ENCODE assay signal across 28 cellular contexts in the genomic region with DNA sequence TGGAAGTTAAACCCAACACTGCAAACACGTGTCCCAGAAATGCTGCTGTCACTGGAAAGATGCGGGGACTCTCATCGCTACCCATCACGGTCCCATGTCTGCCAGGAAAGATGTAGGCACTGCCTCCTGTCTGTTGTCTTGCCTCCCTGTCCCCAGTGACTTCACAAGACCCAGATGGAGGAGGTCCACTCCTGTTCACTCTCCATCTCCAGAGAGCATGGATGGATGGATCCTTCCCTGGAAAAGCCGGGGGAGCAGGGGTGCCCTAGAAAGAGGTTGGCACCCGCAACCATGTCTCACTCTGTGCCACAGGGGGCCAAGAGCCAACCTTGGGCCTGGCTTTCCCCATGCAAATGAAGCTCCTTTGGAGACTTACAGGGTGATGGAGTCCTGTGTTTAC.
"Had no signal": no experiment of that assay in that cellular context is flagged by ENCODE, and none has a peak within 500 bp of the region (broad histone marks: within the 10 kb centered on the region; RNA-seq: fewer than 3 reads in every experiment).

No MANE protein-coding gene starts in this region.

- H3K9me3 ChIP-seq: SJSA1, SK-N-SH had no signal

- H3K27me3 ChIP-seq: brain microvascular endothelial cell, SJSA1 had no signal

- H3K4me1 ChIP-seq: SJSA1 had no signal

- H3K27ac ChIP-seq: brain microvascular endothelial cell, KMS-11, SJSA1 had no signal

- H3K27me3 Mint-ChIP-seq: activated CD4-positive, alpha-beta T cell treated with anti-CD3 and anti-CD28 coated beads, Interleukin-2, amount 10 ng/mL, durations not matched to agents 24 days and 14 days; activated CD8-positive, alpha-beta T cell treated with anti-CD3 and anti-CD28 coated beads for 36 hours; activated naive CD8-positive, alpha-beta T cell treated with anti-CD3 and anti-CD28 coated beads for 36 hours had no signal

- ATAC-seq: activated CD8-positive, alpha-beta T cell treated with anti-CD3 and anti-CD28 coated beads for 36 hours; activated T-cell treated with anti-CD3 and anti-CD28 coated beads, Interleukin-2, amount 50 U/mL, for 4 hours; Panc1 had no signal

- H3K9me3 Mint-ChIP-seq: activated CD4-positive, alpha-beta T cell treated with anti-CD3 and anti-CD28 coated beads, Interleukin-2, amount 10 ng/mL, durations not matched to agents 24 days and 14 days; activated CD8-positive, alpha-beta T cell treated with anti-CD3 and anti-CD28 coated beads for 36 hours; activated naive CD8-positive, alpha-beta T cell treated with anti-CD3 and anti-CD28 coated beads for 36 hours; activated T-cell treated with anti-CD3 and anti-CD28 coated beads, Interleukin-2, amount 50 U/mL, for 4 hours; activated T-helper 1 cell treated with anti-CD3 and anti-CD28 coated beads, Interleukin-12 subunit alpha, Interleukin-12 subunit beta, Interleukin-2, Interleukin-4 antibody, amounts not matched to agents 30 ng/mL and 10 ng/mL and 1 ng/mL, durations not matched to agents 14 hours and 24 hours and 36 hours; T-helper 1 cell treated with Interleukin-12 subunit alpha and Interleukin-12 subunit beta and Interleukin-4 antibody, amounts not matched to agents 30 μg/mL and 1 μg/mL, for 36 hours; T-helper 2 cell treated with Interferon-gamma antibody and Interleukin-4, amounts not matched to agents 5 μg/mL and 100 μg/mL, for 36 hours had no signal

- H3K4me3 Mint-ChIP-seq: activated CD4-positive, alpha-beta T cell treated with anti-CD3 and anti-CD28 coated beads, Interleukin-2, amount 10 ng/mL, durations not matched to agents 24 days and 14 days; activated CD8-positive, alpha-beta T cell treated with anti-CD3 and anti-CD28 coated beads for 36 hours; activated naive CD8-positive, alpha-beta T cell treated with anti-CD3 and anti-CD28 coated beads for 36 hours; activated T-cell treated with anti-CD3 and anti-CD28 coated beads, Interleukin-2, amount 50 U/mL, for 4 hours; activated T-helper 1 cell treated with anti-CD3 and anti-CD28 coated beads, Interleukin-12 subunit alpha, Interleukin-12 subunit beta, Interleukin-2, Interleukin-4 antibody, amounts not matched to agents 30 ng/mL and 10 ng/mL and 1 ng/mL, durations not matched to agents 14 hours and 24 hours and 36 hours; T-helper 1 cell treated with Interleukin-12 subunit alpha and Interleukin-12 subunit beta and Interleukin-4 antibody, amounts not matched to agents 30 μg/mL and 1 μg/mL, for 36 hours; T-helper 2 cell treated with Interferon-gamma antibody and Interleukin-4, amounts not matched to agents 5 μg/mL and 100 μg/mL, for 36 hours had no signal

- H3K4me2 ChIP-seq: KMS-11, SK-N-SH had no signal

- H3K4me3 ChIP-seq: SJSA1 had no signal

- H3K27ac Mint-ChIP-seq: activated CD4-positive, alpha-beta T cell treated with anti-CD3 and anti-CD28 coated beads, Interleukin-2, amount 10 ng/mL, durations not matched to agents 24 days and 14 days; activated CD8-positive, alpha-beta T cell treated with anti-CD3 and anti-CD28 coated beads for 36 hours; activated naive CD8-positive, alpha-beta T cell treated with anti-CD3 and anti-CD28 coated beads for 36 hours; activated T-helper 1 cell treated with anti-CD3 and anti-CD28 coated beads, Interleukin-12 subunit alpha, Interleukin-12 subunit beta, Interleukin-2, Interleukin-4 antibody, amounts not matched to agents 30 ng/mL and 10 ng/mL and 1 ng/mL, durations not matched to agents 14 hours and 24 hours and 36 hours; T-helper 1 cell treated with Interleukin-12 subunit alpha and Interleukin-12 subunit beta and Interleukin-4 antibody, amounts not matched to agents 30 μg/mL and 1 μg/mL, for 36 hours; T-helper 2 cell treated with Interferon-gamma antibody and Interleukin-4, amounts not matched to agents 5 μg/mL and 100 μg/mL, for 36 hours had no signal

- DNase-seq: activated CD4-positive, alpha-beta T cell treated with anti-CD3 and anti-CD28 coated beads, Interleukin-2, amount 10 ng/mL, durations not matched to agents 24 days and 14 days; activated CD4-positive, alpha-beta T cell treated with anti-CD3 and anti-CD28 coated beads, Interleukin-2, amount 50 U/mL, for 4 hours; activated CD8-positive, alpha-beta T cell treated with anti-CD3 and anti-CD28 coated beads for 36 hours; activated naive CD4-positive, alpha-beta T cell; activated naive CD4-positive, alpha-beta T cell treated with anti-CD3 and anti-CD28 coated beads, Interleukin-2, amount 50 U/mL, for 16 hours; activated naive CD8-positive, alpha-beta T cell treated with anti-CD3 and anti-CD28 coated beads for 36 hours; activated T-cell treated with anti-CD3 and anti-CD28 coated beads for 4 hours; activated T-cell treated with anti-CD3 and anti-CD28 coated beads, Interleukin-2, amount 50 U/mL, for 4 hours; amniotic stem cell; brain microvascular endothelial cell; MM.1S; MV-4-11; NCI-H1092; NCI-H1417; NCI-H146; NCI-H187; NCI-H2171 treated with DMSO at 0.1 percent for 48 hours; NCI-H2227 treated with DMSO at 0.1 percent for 48 hours; NCI-H446; NCI-H524; SHP77 treated with DMSO at 0.1 percent for 48 hours; SK-N-SH had no signal

- H3K36me3 ChIP-seq: brain microvascular endothelial cell, SJSA1 had no signal

- H3K36me3 Mint-ChIP-seq: activated naive CD8-positive, alpha-beta T cell treated with anti-CD3 and anti-CD28 coated beads for 36 hours had no signal
